In the genomic region with DNA sequence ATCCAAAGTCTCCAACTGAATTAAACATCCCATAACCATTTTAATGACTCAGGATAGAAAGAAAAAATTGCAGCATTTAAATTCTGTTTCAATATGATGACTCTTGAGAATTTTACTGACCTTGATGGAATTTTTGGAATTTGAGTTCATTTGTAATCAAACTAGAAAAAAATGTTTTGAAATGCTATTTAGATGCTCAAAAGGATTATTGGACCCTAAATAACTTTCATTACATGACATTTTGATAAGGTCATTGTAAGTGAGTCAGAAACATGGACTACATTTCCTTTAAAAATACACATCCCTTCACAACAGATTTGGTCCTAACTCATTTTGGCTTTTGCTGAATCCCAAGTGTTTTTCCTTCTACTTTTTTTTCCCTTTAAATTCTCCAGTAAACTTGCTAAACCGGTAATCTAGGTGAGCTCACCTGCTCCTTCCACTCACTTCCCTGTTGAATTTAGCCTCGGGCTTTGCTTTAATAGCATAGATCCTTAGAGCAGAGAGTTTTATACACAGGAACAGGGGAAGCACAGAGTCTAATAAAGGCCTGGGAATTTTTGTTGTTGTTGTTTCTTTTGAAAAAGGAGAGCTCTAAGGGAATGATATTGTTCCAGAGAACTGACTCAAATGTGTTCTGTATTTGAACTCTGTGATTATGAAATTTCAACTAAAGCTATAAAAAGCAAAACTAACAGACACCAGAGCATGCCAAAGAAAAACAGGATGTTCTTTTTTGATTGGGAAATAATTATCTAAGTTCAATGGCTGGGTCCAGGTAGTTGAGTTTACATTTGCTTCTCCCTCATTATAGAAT, we compare ENCODE assay signal across 1 cellular context.
TF ChIP-seq lines count a peak whose summit lies in the region.

No MANE protein-coding gene starts in this region.

TF ChIP-seq in IMR-90, 13 proteins besides CTCF, POLR2A, EP300 and RAD21 (continued from another document):
- TF ChIP-seq, protein P1, sequence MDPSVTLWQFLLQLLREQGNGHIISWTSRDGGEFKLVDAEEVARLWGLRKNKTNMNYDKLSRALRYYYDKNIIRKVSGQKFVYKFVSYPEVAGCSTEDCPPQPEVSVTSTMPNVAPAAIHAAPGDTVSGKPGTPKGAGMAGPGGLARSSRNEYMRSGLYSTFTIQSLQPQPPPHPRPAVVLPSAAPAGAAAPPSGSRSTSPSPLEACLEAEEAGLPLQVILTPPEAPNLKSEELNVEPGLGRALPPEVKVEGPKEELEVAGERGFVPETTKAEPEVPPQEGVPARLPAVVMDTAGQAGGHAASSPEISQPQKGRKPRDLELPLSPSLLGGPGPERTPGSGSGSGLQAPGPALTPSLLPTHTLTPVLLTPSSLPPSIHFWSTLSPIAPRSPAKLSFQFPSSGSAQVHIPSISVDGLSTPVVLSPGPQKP (IDR thresholded peaks at IDR 0.05; ENCODE audit: borderline replicate concordance, low read depth, low read length) = no peak
